ENCODE assay signal across 8 cellular contexts in the genomic region with DNA sequence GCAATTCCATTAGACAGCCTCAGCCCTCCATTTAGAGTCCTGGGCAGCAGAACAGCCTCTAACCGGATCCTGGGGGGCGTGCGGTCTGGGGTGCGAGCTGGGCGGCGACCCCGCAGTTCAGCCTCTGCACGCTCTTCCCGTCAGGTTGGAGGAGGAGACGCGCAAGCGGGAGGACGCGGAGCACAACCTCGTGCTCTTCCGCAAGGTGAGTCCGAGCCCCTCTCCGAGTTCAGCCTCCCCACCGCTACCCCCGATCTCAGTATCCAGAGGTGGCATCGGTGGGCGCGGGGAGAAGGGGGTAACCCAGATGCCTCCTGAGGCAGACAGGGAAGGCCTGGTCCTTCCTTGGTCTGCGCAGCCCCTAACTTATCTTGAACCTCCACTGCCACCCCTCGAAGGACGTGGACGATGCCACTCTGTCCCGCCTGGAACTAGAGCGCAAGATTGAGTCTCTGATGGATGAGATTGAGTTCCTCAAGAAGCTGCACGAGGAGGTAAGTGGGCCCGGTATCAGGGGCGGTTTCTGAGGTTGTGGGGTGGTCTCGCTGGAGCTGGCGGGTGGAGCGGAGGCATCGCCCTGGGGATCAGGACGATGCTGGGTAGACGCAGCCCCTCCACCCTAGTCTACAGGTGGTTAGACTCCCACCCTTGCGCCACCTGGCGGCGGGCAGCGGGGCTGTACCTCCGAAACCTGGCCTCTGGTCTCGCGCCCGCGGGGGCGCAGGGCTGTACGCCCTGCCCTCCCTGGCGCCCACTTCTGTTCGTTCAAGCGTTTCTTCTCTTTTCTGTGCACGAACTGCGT. TPM values are rescaled to one million over a fixed set of nuclear protein-coding genes. Genes with fewer than 3 reads are reported as not detected.
A peak's percentile ranks its signal among the peaks of the same experiment; 100 is the strongest.
DNase-seq lines count a peak whose midpoint lies in the region; ATAC-seq and TF ChIP-seq lines count a peak whose summit lies in the region.

No MANE protein-coding gene starts in this region.

- H3K4me3 ChIP-seq in ascending aorta, result peak overlapping the region in 1 of 2 donors; percentile 44

- H3K9me3 ChIP-seq in ascending aorta, result no peaks in the 10 kb centered on the region

- DNase-seq in AG08395 (ENCODE audit: low spot score) (peak; percentile 48), HEK293T (ENCODE audit: extremely low spot score) (peak; percentile 88), ascending aorta (ENCODE audit: low spot score in 2 of 2) (no peak), iPS-NIHi7 (ENCODE audit: extremely low spot score) (peak; percentile 86), SKM-1 (lab: John Stamatoyannopoulos, UW; ENCODE audit: unreplicated experiment) (no peak)
- peak; percentile 31 for DNase-seq in stimulated activated CD8-positive, alpha-beta memory T cell treated with anti-CD3 and anti-CD28 coated beads, Interleukin-12 subunit alpha, Interleukin-12 subunit beta, amount 100 ng/mL, for 1 hour (ENCODE audit: low read depth)

- ATAC-seq in GM21619 (IDR thresholded peaks at IDR 0.05; ENCODE audit: unreplicated experiment), result no peak

- peak; percentile 22 to 56 (median 53) for TF ChIP-seq CTCF in ascending aorta (IDR thresholded peaks at IDR 0.05)

- CTCF ChIA-PET in HEK293T (lab: Yijun Ruan, JAX), result interaction anchor here (0.8 to 3.7 kb wide), 11 partner anchors 8 to 62 kb away, joined by 3 to 34 read pairs (median 6); a partner anchor contains a TSS

- POLR2A ChIA-PET in HEK293T (lab: Yijun Ruan, JAX), result interaction anchor here (1.3 to 5.8 kb wide), 5 partner anchors 8 to 71 kb away, joined by 3 to 68 read pairs (median 10); a partner anchor contains a TSS

- H3K27ac ChIP-seq in ascending aorta, result no peak overlapping the region

- H3K4me1 ChIP-seq in ascending aorta, result peaks cover 6 to 21% of the 10 kb centered on the region in 2 donors

- no peaks in the 10 kb centered on the region for H3K36me3 Mint-ChIP-seq in T-helper 1 cell treated with Interleukin-12 subunit alpha and Interleukin-12 subunit beta and Interleukin-4 antibody, amounts not matched to agents 30 μg/mL and 1 μg/mL, for 36 hours (ENCODE audit: low read depth)

- H3K4me3 Mint-ChIP-seq in T-helper 1 cell treated with Interleukin-12 subunit alpha and Interleukin-12 subunit beta and Interleukin-4 antibody, amounts not matched to agents 30 μg/mL and 1 μg/mL, for 36 hours, result peak overlapping the region; percentile 72

- no peak overlapping the region for H3K27ac Mint-ChIP-seq in T-helper 1 cell treated with Interleukin-12 subunit alpha and Interleukin-12 subunit beta and Interleukin-4 antibody, amounts not matched to agents 30 μg/mL and 1 μg/mL, for 36 hours

- H3K27me3 ChIP-seq in ascending aorta, result peaks cover 23% of the 10 kb centered on the region

- intact Hi-C loops in ascending aorta (cut with DNase I), result no loop called here

- H3K27me3 Mint-ChIP-seq in T-helper 1 cell treated with Interleukin-12 subunit alpha and Interleukin-12 subunit beta and Interleukin-4 antibody, amounts not matched to agents 30 μg/mL and 1 μg/mL, for 36 hours (ENCODE audit: low read depth), result peaks cover 58% of the 10 kb centered on the region

- peaks cover 16% of the 10 kb centered on the region for H3K4me1 Mint-ChIP-seq in T-helper 1 cell treated with Interleukin-12 subunit alpha and Interleukin-12 subunit beta and Interleukin-4 antibody, amounts not matched to agents 30 μg/mL and 1 μg/mL, for 36 hours (ENCODE audit: low read depth)

- no peaks in the 10 kb centered on the region for H3K9me3 Mint-ChIP-seq in T-helper 1 cell treated with Interleukin-12 subunit alpha and Interleukin-12 subunit beta and Interleukin-4 antibody, amounts not matched to agents 30 μg/mL and 1 μg/mL, for 36 hours

- H3K36me3 ChIP-seq in ascending aorta, result no peaks in the 10 kb centered on the region

TF ChIP-seq in HEK293T, 16 proteins besides CTCF, POLR2A, EP300 and RAD21:
- TF ChIP-seq TARDBP (IDR thresholded peaks at IDR 0.05), result no peak
- TF ChIP-seq CTBP1 (IDR thresholded peaks at IDR 0.05; ENCODE audit: borderline replicate concordance), result peak; percentile 50

RNA-seq across cellular contexts. Expression of a gene that starts 1.3 kb away (rescaled TPM):
- total RNA-seq in ascending aorta, result not detected

RNA-seq across cellular contexts. Expression of a gene that starts 26.8 kb away (rescaled TPM):
- not detected for total RNA-seq in ascending aorta

RNA-seq across cellular contexts. Expression of a gene that starts 31.4 kb away (rescaled TPM):
- 370 TPM for total RNA-seq in ascending aorta

RNA-seq across cellular contexts. Expression of a gene that starts 40.8 kb away (rescaled TPM):
- total RNA-seq in ascending aorta, result not detected

RNA-seq across cellular contexts. Expression of a gene that starts 50.5 kb away (rescaled TPM):
- not detected for total RNA-seq in ascending aorta

Comparison
In these comparisons a context has a peak if more than half of its experiments do, and no peak if none do; other contexts are left out.
1. DNase-seq: peak in AG08395 (single experiment), HEK293T (single experiment), iPS-NIHi7 (single experiment) and stimulated activated CD8-positive, alpha-beta memory T cell treated with anti-CD3 and anti-CD28 coated beads, Interleukin-12 subunit alpha, Interleukin-12 subunit beta, amount 100 ng/mL, for 1 hour (single experiment); none in ascending aorta (0 of 2) and SKM-1 (single experiment).